In genomic region chr1:59903136-59903754, GRCh38 we compare ENCODE assay signal across 1 cellular context.
TF ChIP-seq lines count a peak whose summit lies in the region.

No MANE protein-coding gene starts in this region.

TF ChIP-seq in H1, 55 proteins besides CTCF, POLR2A, EP300 and RAD21 (continued from another document):
- no peak for TF ChIP-seq ATF2 (IDR thresholded peaks at IDR 0.05; ENCODE audit: low read length)
- TF ChIP-seq SRF (IDR thresholded peaks at IDR 0.05; ENCODE audit: low read depth, low read length) = no peak
- TF ChIP-seq POLR2AphosphoS5 (IDR thresholded peaks at IDR 0.05; ENCODE audit: low read depth, low read length) = no peak
- TF ChIP-seq JUND (IDR thresholded peaks at IDR 0.05; ENCODE audit: low read length) = no peak
- no peak for TF ChIP-seq USF2 (IDR thresholded peaks at IDR 0.05; ENCODE audit: low read length)
- TF ChIP-seq KDM5A (IDR thresholded peaks at IDR 0.05; ENCODE audit: low read length) = no peak
- TF ChIP-seq CBX8 (IDR thresholded peaks at IDR 0.05; ENCODE audit: borderline replicate concordance, low read depth, low read length) = no peak
- TF ChIP-seq MAX (IDR thresholded peaks at IDR 0.05) = no peak
- no peak for TF ChIP-seq ATF3 (IDR thresholded peaks at IDR 0.05; ENCODE audit: insufficient read depth, low read depth, low read length)
- TF ChIP-seq CTBP2 (IDR thresholded peaks at IDR 0.05; ENCODE audit: borderline replicate concordance, insufficient read depth, insufficient read length, low read length) = no peak
- no peak for TF ChIP-seq EZH2 (IDR thresholded peaks at IDR 0.05; ENCODE audit: low read depth, low read length, severe bottlenecking)
- TF ChIP-seq SP2 (IDR thresholded peaks at IDR 0.05; ENCODE audit: low read length) = no peak
- TF ChIP-seq RBBP5 (IDR thresholded peaks at IDR 0.05; ENCODE audit: borderline replicate concordance, low read depth, low read length) = no peak
- TF ChIP-seq HDAC2 (IDR thresholded peaks at IDR 0.05; ENCODE audit: borderline replicate concordance in 1 of 2, low read depth in 2 of 2, low read length in 2 of 2) = no peak
- no peak for TF ChIP-seq NANOG (IDR thresholded peaks at IDR 0.05; ENCODE audit: insufficient read depth, low read depth, low read length, poor library complexity, severe bottlenecking)
- TF ChIP-seq ASH2L (IDR thresholded peaks at IDR 0.05; ENCODE audit: low read length) = no peak
- TF ChIP-seq PHF8 (conservative IDR thresholded peaks at IDR 0.05; ENCODE audit: low read depth, low read length) = no peak
- TF ChIP-seq RXRA (IDR thresholded peaks at IDR 0.05; ENCODE audit: insufficient read depth, low read depth, low read length) = no peak
TF ChIP-seq in H1: peak in this region for 0.
